In the genomic region with DNA sequence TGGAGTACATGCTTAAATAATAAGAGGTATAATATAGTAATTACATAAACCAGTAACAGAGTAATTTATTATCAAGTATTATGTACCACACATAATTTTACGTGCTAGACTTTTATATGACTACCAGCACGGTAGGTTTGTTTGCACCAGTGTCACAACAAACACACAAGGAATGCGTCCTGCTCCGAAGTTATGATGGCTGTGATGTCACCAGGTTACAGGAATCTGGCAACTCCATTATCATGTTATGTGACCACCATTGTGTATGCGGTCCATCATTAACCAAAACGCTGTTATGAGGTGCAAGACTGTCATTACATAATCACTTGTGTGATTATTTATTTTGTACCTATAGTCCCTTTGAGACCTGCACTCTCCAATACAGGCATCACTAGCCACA, we compare ENCODE assay signal across 18 cellular contexts.
DNase-seq lines count a peak whose midpoint lies in the region; ATAC-seq, FAIRE-seq and TF ChIP-seq lines count a peak whose summit lies in the region.
"Had no signal": no experiment of that assay in that cellular context is flagged by ENCODE, and none has a peak within 500 bp of the region (broad histone marks: within the 10 kb centered on the region; RNA-seq: fewer than 3 reads in every experiment).

No MANE protein-coding gene starts in this region.

- no peak overlapping the region for H3K14ac ChIP-seq in trophoblast cell (ENCODE audit: low read length)

- peak; percentile 90 for FAIRE-seq in HTR-8/SVneo (lab: Jason Lieb, UNC)
- FAIRE-seq: A549, D721Med, G401.6, GM12891 had no signal

- DNase-seq in HTR-8/SVneo (ENCODE audit: insufficient read length, low spot score) (no peak), trophoblast cell (peak; percentile 14 to 69), left ventricle myocardium superior (no peak)
- DNase-seq: AML-193; Caco-2; Calu3; CD4-positive, alpha-beta T cell; CD8-positive, alpha-beta T cell; DMS79 treated with DMSO at 0.1 percent for 48 hours; GF-D8 had no signal

- H2AK5ac ChIP-seq in trophoblast cell (ENCODE audit: low read length): no peak overlapping the region

- H3K9ac ChIP-seq in trophoblast cell (ENCODE audit: low read length): no peak overlapping the region
- H3K9ac ChIP-seq: BLaER1 treated with 17β-estradiol and CSF1 and Interleukin-3, amounts not matched to agents 10 nM and 100 nM had no signal

- H4K8ac ChIP-seq in trophoblast cell (ENCODE audit: low read depth, low read length): no peak overlapping the region

- no CpG with 5 or more reads among the region's 6 CpGs for WGBS in trophoblast cell (ENCODE audit: extremely low coverage, insufficient coverage, insufficient read length)

- no peak overlapping the region for H2BK5ac ChIP-seq in trophoblast cell (ENCODE audit: low read depth, low read length, poor library complexity)

- H3K9me3 ChIP-seq in trophoblast cell (ENCODE audit: insufficient read depth, low read depth, low read length): no peaks in the 10 kb centered on the region
- H3K9me3 ChIP-seq: A549 had no signal

- no peak overlapping the region for H4K12ac ChIP-seq in trophoblast cell (ENCODE audit: low read depth, low read length)

- no peak overlapping the region for H3K23ac ChIP-seq in trophoblast cell (ENCODE audit: low read length)

- H3K27me3 ChIP-seq in trophoblast cell (ENCODE audit: insufficient read depth, low read length): no peaks in the 10 kb centered on the region
- H3K27me3 ChIP-seq: BLaER1 treated with 17β-estradiol and CSF1 and Interleukin-3, amounts not matched to agents 10 nM and 100 nM had no signal

- no peaks in the 10 kb centered on the region for H3K79me1 ChIP-seq in trophoblast cell (ENCODE audit: low read length)

- ATAC-seq in left ventricle myocardium superior (no peak), HG03457 (IDR thresholded peaks at IDR 0.05; ENCODE audit: unreplicated experiment) (no peak)
- ATAC-seq: A549; CD8-positive, alpha-beta T cell had no signal

- no peaks in the 10 kb centered on the region for H3K36me3 ChIP-seq in trophoblast cell (ENCODE audit: control insufficient read depth in 1 of 2, insufficient read depth in 2 of 2, low read length in 2 of 2)
- H3K36me3 ChIP-seq: BLaER1 treated with 17β-estradiol and CSF1 and Interleukin-3, amounts not matched to agents 10 nM and 100 nM had no signal

- H3K4me3 ChIP-seq in trophoblast cell (ENCODE audit: low read depth, low read length): no peak overlapping the region
- H3K4me3 ChIP-seq: A549; BLaER1 treated with 17β-estradiol and CSF1 and Interleukin-3, amounts not matched to agents 10 nM and 100 nM had no signal

- intact Hi-C loops in left ventricle myocardium superior (cut with micrococcal nuclease): no loop called here

- H3K18ac ChIP-seq in trophoblast cell (ENCODE audit: low read length): no peak overlapping the region

- H2AFZ ChIP-seq in trophoblast cell (ENCODE audit: insufficient read depth, low read length, poor library complexity): no peak overlapping the region

- H4K91ac ChIP-seq in trophoblast cell (ENCODE audit: low read depth, low read length): no peak overlapping the region

- no peak overlapping the region for H2BK120ac ChIP-seq in trophoblast cell (ENCODE audit: insufficient read depth, low read length, poor library complexity)

- H3K27ac ChIP-seq in 22Rv1 (peak overlapping the region; percentile 95), trophoblast cell (ENCODE audit: low read depth, low read length) (no peak overlapping the region)
- H3K27ac ChIP-seq: A549; BLaER1 treated with 17β-estradiol and CSF1 and Interleukin-3, amounts not matched to agents 10 nM and 100 nM; C4-2B had no signal

- H2BK12ac ChIP-seq in trophoblast cell (ENCODE audit: low read length): no peak overlapping the region

- no peak overlapping the region for H3K4me2 ChIP-seq in trophoblast cell (ENCODE audit: low read length)
- H3K4me2 ChIP-seq: A549; BLaER1 treated with 17β-estradiol and CSF1 and Interleukin-3, amounts not matched to agents 10 nM and 100 nM had no signal

- H3K4ac ChIP-seq in trophoblast cell (ENCODE audit: low read depth, low read length): no peak overlapping the region

- H3K79me2 ChIP-seq in trophoblast cell (ENCODE audit: control insufficient read depth, insufficient read depth, low read length, poor library complexity): no peaks in the 10 kb centered on the region

- peaks cover 0 to 6% of the 10 kb centered on the region in 2 experiments for H3K4me1 ChIP-seq in trophoblast cell (ENCODE audit: control insufficient read depth in 1 of 2, insufficient read depth in 2 of 2, low read length in 2 of 2)
- H3K4me1 ChIP-seq: Caco-2 had no signal

- TF ChIP-seq CTCF in 22Rv1 (IDR thresholded peaks at IDR 0.05): no peak

Comparison
In these comparisons a context has a peak if more than half of its experiments do, and no peak if none do; other contexts are left out.
1. DNase-seq: peak in trophoblast cell (2 of 2); none in HTR-8/SVneo (single experiment) and left ventricle myocardium superior (single experiment).